Comparison of ENCODE assay signal across 18 cellular contexts in the genomic region with DNA sequence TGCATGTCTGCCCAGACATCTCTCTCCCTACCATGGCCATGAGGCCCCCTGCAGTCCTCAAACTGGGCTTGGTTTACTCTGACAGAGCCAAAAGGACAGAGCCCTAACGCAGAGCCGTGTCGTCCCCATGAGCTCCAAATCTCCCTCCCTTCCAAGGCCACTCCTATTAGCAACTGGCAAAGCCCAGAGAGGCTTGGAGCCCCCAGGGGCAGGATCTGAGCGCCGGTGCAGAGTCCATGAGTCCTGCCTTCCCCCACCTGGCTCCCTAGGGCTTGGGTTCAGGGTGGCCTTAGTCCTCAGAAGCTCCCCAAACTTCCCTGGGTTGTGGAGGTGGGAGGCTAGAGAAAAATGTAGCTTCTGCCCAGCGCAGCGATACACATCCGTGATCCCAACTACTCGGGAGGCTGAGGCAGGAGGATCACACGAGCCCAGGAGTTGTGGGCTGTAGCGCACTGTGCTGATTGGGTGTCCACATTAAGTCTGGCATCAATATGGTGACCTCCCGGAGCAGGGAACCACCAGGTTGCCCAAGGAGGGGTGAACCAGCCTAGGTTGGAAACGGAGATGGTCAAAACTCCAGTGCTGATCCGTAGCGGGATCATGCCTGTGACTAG. TPM values are rescaled to one million over a fixed set of nuclear protein-coding genes. Genes with fewer than 3 reads are reported as not detected.
"Had no signal": no experiment of that assay in that cellular context is flagged by ENCODE, and none has a peak within 500 bp of the region (broad histone marks: within the 10 kb centered on the region; RNA-seq: fewer than 3 reads in every experiment).

No MANE protein-coding gene starts in this region.

- FAIRE-seq: urothelium cell line had no signal

- H3K36me3 ChIP-seq: brain microvascular endothelial cell, left ventricle myocardium inferior, sigmoid colon, thoracic aorta had no signal

- H3K27me3 ChIP-seq: brain microvascular endothelial cell, foreskin keratinocyte, sigmoid colon had no signal

- H3K27ac ChIP-seq: brain microvascular endothelial cell, foreskin keratinocyte, left ventricle myocardium inferior, psoas muscle, sigmoid colon, thoracic aorta had no signal

- H3K4me3 ChIP-seq: left ventricle myocardium inferior, psoas muscle, sigmoid colon, thoracic aorta had no signal

- H3K4me1 ChIP-seq: foreskin keratinocyte had no signal

- DNase-seq: activated CD4-positive, CD25-positive, alpha-beta regulatory T cell treated with anti-CD3 and anti-CD28 coated beads, Interleukin-2, amount 50 U/mL, for 72 hours; anterior cingulate cortex; brain microvascular endothelial cell; effector CD8-positive, alpha-beta T cell; glutamatergic neuron; hypothalamus; left ventricle myocardium inferior; naive thymus-derived CD8-positive, alpha-beta T cell; psoas muscle; sigmoid colon; stimulated activated CD4-positive, alpha-beta T cell treated with anti-CD3 and anti-CD28 coated beads, Interleukin-1b, Interleukin-23, amount 100 ng/mL, for 48 hours; T-helper 1 cell; T1000 had no signal

- H3K9me3 ChIP-seq: left ventricle myocardium inferior, psoas muscle, sigmoid colon, thoracic aorta had no signal

RNA-seq across cellular contexts. Expression of gene GDF15, which starts 52.9 kb away (rescaled TPM):
- total RNA-seq: activated CD8-positive, alpha-beta memory T cell treated with anti-CD3 and anti-CD28 coated beads for 36 hours; activated T-helper 1 cell treated with anti-CD3 and anti-CD28 coated beads, Interleukin-12 subunit alpha, Interleukin-12 subunit beta, Interleukin-2, Interleukin-4 antibody, amounts not matched to agents 30 ng/mL and 10 ng/mL and 1 ng/mL, durations not matched to agents 14 hours and 24 hours and 36 hours; naive thymus-derived CD8-positive, alpha-beta T cell had no signal
- polyA plus RNA-seq: naive thymus-derived CD8-positive, alpha-beta T cell had no signal

RNA-seq across cellular contexts. Expression of gene IQCN, which starts 58.8 kb away (rescaled TPM):
- polyA plus RNA-seq: foreskin keratinocyte had no signal
